ENCODE assay signal across 8 cellular contexts in the genomic region with DNA sequence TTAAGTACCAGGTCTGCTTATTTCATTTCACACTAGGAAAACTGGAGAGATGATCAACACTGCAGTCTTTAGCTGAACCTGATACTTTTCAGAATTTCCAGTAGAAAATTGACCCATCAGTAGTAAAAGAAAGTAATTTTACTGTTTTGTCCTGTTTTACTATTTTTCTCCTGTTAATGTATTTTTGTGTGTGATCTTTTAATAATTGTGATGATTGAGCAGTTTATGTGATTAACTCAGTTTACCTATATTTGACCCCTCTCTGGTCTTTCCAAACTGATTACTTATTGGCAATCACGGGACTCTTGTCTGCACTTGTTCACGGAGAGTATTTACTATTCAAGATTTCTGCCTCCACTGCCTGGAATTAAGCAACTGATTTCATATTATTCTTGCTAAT. TPM values are rescaled to one million over a fixed set of nuclear protein-coding genes. Genes with fewer than 3 reads are reported as not detected.
A peak's percentile ranks its signal among the peaks of the same experiment; 100 is the strongest.
DNase-seq lines count a peak whose midpoint lies in the region; ATAC-seq and TF ChIP-seq lines count a peak whose summit lies in the region.

No MANE protein-coding gene starts in this region.

- no peaks in the 10 kb centered on the region for H3K9me2 ChIP-seq in OCI-LY7 (ENCODE audit: insufficient read depth, low read length)

- peaks cover 15 to 45% (median 30%) of the 10 kb centered on the region in 4 donors for H3K4me1 Mint-ChIP-seq in CD4-positive, alpha-beta memory T cell
- peaks cover 24% of the 10 kb centered on the region for H3K4me1 Mint-ChIP-seq in endothelial cell (ENCODE audit: unreplicated experiment)

- no TSS peak for BruUV-seq in OCI-LY7 (replicated peaks; lab: Mats Ljungman, UMichigan)

- peak overlapping the region; percentile 80 for H3K27ac ChIP-seq in CD4-positive, alpha-beta memory T cell (ENCODE audit: low read depth, low read length)
- H3K27ac ChIP-seq in OCI-LY7 (ENCODE audit: low read depth, low read length, poor library complexity, severe bottlenecking) (no peak overlapping the region), osteoblast (ENCODE audit: low read depth, low read length) (no peak overlapping the region)

- H3K79me2 ChIP-seq in OCI-LY7 (ENCODE audit: insufficient read depth, low read depth, low read length), result peaks cover 4% of the 10 kb centered on the region; the same call in 1 of the 2 replicates
- H3K79me2 ChIP-seq in osteoblast (ENCODE audit: insufficient read depth, low read length), result no peaks in the 10 kb centered on the region

- no peaks in the 10 kb centered on the region for H3K27me3 ChIP-seq in CD4-positive, alpha-beta memory T cell (ENCODE audit: insufficient read depth, low read length)
- no peaks in the 10 kb centered on the region for H3K27me3 ChIP-seq in osteoblast (ENCODE audit: insufficient read depth, low read length)

- intact Hi-C loops in CD4-positive, alpha-beta memory T cell (cut with micrococcal nuclease), result loop anchor here (1.0 to 10.0 kb wide), 6 partner anchors 13 to 1430 kb away; partner anchors contain the start of genes BTBD10 and RRAS2
- intact Hi-C loops in OCI-LY7 (cut with micrococcal nuclease; ENCODE audit: unreplicated experiment), result loop anchor here (1.0 kb wide), 2 partner anchors 13 to 372 kb away; partner anchors contain the start of gene PSMA1

- H3K27ac Mint-ChIP-seq in CD4-positive, alpha-beta memory T cell, result peak overlapping the region; percentile 79 to 97 (median 88)
- H3K27ac Mint-ChIP-seq in endothelial cell (ENCODE audit: unreplicated experiment), result no peak overlapping the region

- POLR2A ChIA-PET in CD4-positive, alpha-beta memory T cell (lab: Charles Lee; ENCODE audit: partially characterized antibody), result interaction anchor here (0.9 to 3.8 kb wide), 13 partner anchors 10 to 393 kb away, joined by 3 to 39 read pairs (median 7); partner anchors contain the start of genes COPB1 and PSMA1
- POLR2A ChIA-PET in OCI-LY7 (lab: Charles Lee), result interaction anchor here (0.5 to 2.7 kb wide), 8 partner anchors 8 to 936 kb away, joined by 3 to 12 read pairs (median 4); partner anchors contain the start of gene PSMA1

- peaks cover 36% of the 10 kb centered on the region for H3K4me1 ChIP-seq in CD4-positive, alpha-beta memory T cell (ENCODE audit: insufficient read depth, low read length)
- H3K4me1 ChIP-seq in OCI-LY7 (ENCODE audit: insufficient read depth, low read length, poor library complexity, severe bottlenecking), result peaks cover 28% of the 10 kb centered on the region
- peaks cover 6% of the 10 kb centered on the region for H3K4me1 ChIP-seq in osteoblast (ENCODE audit: insufficient read depth, low read length)

- no peaks in the 10 kb centered on the region for H3K36me3 ChIP-seq in CD4-positive, alpha-beta memory T cell (ENCODE audit: insufficient read depth, low read length)
- H3K36me3 ChIP-seq in OCI-LY7 (ENCODE audit: insufficient read depth, low read length), result no peaks in the 10 kb centered on the region
- H3K36me3 ChIP-seq in osteoblast (ENCODE audit: insufficient read depth, low read length), result no peaks in the 10 kb centered on the region

- peaks cover 0 to 8% of the 10 kb centered on the region in 2 donors for H3K36me3 Mint-ChIP-seq in CD4-positive, alpha-beta memory T cell
- H3K36me3 Mint-ChIP-seq in endothelial cell (ENCODE audit: low read depth, unreplicated experiment), result no peaks in the 10 kb centered on the region

- ATAC-seq in GM19452 (IDR thresholded peaks at IDR 0.05; ENCODE audit: unreplicated experiment) (no peak), GM19463 (IDR thresholded peaks at IDR 0.05; ENCODE audit: unreplicated experiment) (no peak)

- H3K4me3 Mint-ChIP-seq in CD4-positive, alpha-beta memory T cell, result peak overlapping the region; percentile 87 to 94 (median 90)
- peak overlapping the region; percentile 79 for H3K4me3 Mint-ChIP-seq in endothelial cell (ENCODE audit: unreplicated experiment)

- CTCF ChIA-PET in CD4-positive, alpha-beta memory T cell (lab: Charles Lee; ENCODE audit: partially characterized antibody), result interaction anchor here (0.6 to 6.7 kb wide), 14 partner anchors 8 to 550 kb away, joined by 3 to 143 read pairs (median 4); partner anchors contain the start of gene PDE3B
- CTCF ChIA-PET in OCI-LY7 (lab: Charles Lee; ENCODE audit: unreplicated experiment), result interaction anchor here (3.5 kb wide), 1 partner anchor 14 kb away, joined by 29 read pairs; no protein-coding TSS in a partner anchor

- no peaks in the 10 kb centered on the region for H3K9me3 ChIP-seq in CD4-positive, alpha-beta memory T cell (ENCODE audit: control insufficient read depth in 1 of 2, low read length in 2 of 2)
- H3K9me3 ChIP-seq in OCI-LY7 (ENCODE audit: low read length), result no peaks in the 10 kb centered on the region
- no peaks in the 10 kb centered on the region for H3K9me3 ChIP-seq in osteoblast (ENCODE audit: low read depth, low read length)

- DNase-seq in CD4-positive, alpha-beta memory T cell, result no peak
- DNase-seq in OCI-LY7 (ENCODE audit: low spot score) (no peak), endothelial cell (ENCODE audit: low spot score) (no peak), osteoblast (ENCODE audit: insufficient read length, low spot score, missing footprints) (no peak), HCEC 1CT (no peak), NCI-H2029 (lab: John Stamatoyannopoulos, UW) (no peak)

- H3K4me3 ChIP-seq in CD4-positive, alpha-beta memory T cell (ENCODE audit: low read length in 2 of 2), result peak overlapping the region; percentile 91 to 96
- H3K4me3 ChIP-seq in OCI-LY7 (ENCODE audit: low read depth, low read length, poor library complexity, severe bottlenecking) (peak overlapping the region; percentile 69), osteoblast (ENCODE audit: insufficient read depth, low read length) (peak overlapping the region; percentile 96)

- H3K4me2 ChIP-seq in OCI-LY7 (ENCODE audit: low read length) (peak overlapping the region; percentile 75), osteoblast (ENCODE audit: insufficient read depth, low read length) (peak overlapping the region; percentile 99)

- H2AFZ ChIP-seq in OCI-LY7 (ENCODE audit: low read length) (peak overlapping the region; percentile 75; the same call in 1 of the 2 replicates), osteoblast (ENCODE audit: low read length) (peak overlapping the region; percentile 100)

- H4K20me1 ChIP-seq in OCI-LY7 (ENCODE audit: insufficient read depth, low read length), result no peaks in the 10 kb centered on the region
- no peaks in the 10 kb centered on the region for H4K20me1 ChIP-seq in osteoblast (ENCODE audit: insufficient read depth, low read length)

- no peak for TF ChIP-seq CTCF in OCI-LY7 (conservative IDR thresholded peaks at IDR 0.05; ENCODE audit: low read length)
- no peak for TF ChIP-seq CTCF in endothelial cell (IDR thresholded peaks at IDR 0.05; ENCODE audit: unreplicated experiment)
- no peak for TF ChIP-seq CTCF in osteoblast (IDR thresholded peaks at IDR 0.05; ENCODE audit: extremely low read depth, low read depth, low read length)

- no peaks in the 10 kb centered on the region for H3K27me3 Mint-ChIP-seq in CD4-positive, alpha-beta memory T cell
- H3K27me3 Mint-ChIP-seq in endothelial cell (ENCODE audit: unreplicated experiment), result peaks cover 3% of the 10 kb centered on the region

- H3K9me3 Mint-ChIP-seq in CD4-positive, alpha-beta memory T cell, result no peaks in the 10 kb centered on the region
- H3K9me3 Mint-ChIP-seq in endothelial cell (ENCODE audit: unreplicated experiment), result no peaks in the 10 kb centered on the region

RNA-seq across cellular contexts. Expression of gene CYP2R1, which starts 0.5 kb away (rescaled TPM):
- 10 to 100 TPM; 12.1 to 14.7 TPM for total RNA-seq in CD4-positive, alpha-beta memory T cell
- polyA plus RNA-seq in CD4-positive, alpha-beta memory T cell, result 10 to 100 TPM; 10.0 to 15.2 TPM
- 22.5 and 24.8 TPM in 2 replicates for total RNA-seq in OCI-LY7 (2014; rRNA removed; shearing (Covaris generic))
- total RNA-seq in OCI-LY7 (2022), result 38.0 and 38.6 TPM in 2 replicates
- total RNA-seq in endothelial cell (ENCODE audit: unreplicated experiment), result 22.4 TPM
- 12.7 and 16.8 TPM in 2 replicates for total RNA-seq in osteoblast
